Comparison of ENCODE assay signal across 8 cellular contexts in the genomic region with DNA sequence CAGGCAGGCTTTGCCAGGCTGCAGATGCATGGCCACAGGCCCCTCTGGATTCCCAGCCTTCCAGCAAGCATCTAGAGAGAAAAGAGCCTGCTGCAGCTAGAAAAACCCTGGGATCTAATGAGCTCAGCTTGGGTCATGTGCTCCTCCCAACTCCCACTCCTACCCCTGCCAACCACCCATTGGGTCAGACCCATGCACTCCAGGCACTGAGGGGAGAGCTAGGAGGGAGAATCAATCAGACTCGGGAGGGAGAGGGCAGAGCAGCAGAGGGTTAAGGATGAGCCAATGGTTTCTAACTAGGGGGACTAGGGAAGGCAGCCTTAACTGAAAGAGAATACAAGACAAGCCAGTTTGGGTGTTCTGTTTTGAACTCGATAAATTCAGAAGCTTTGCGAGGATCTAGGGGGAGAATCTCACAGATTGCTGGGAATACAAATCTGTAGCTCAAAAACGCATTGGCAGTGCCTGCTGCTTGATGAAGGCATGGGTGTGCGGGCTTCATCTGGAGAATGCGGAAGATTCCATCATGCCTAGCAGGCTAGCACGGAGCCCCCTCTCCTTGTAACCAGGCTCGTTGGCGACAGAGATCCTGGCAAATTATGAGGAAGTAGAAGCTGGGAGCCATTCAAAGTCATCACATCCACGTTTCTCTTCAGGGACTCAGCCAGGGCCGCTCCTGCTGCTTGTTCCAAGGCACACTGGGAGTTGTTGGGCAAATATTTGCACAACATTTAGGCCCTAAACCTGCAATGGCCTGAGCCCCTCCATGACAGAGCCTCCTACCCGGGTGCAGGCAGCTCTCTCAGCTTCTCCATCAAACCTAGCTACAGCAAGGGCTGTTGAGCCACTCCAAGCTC. TPM values are rescaled to one million over a fixed set of nuclear protein-coding genes. Genes with fewer than 3 reads are reported as not detected.
DNase-seq lines count a peak whose midpoint lies in the region; ATAC-seq, FAIRE-seq and TF ChIP-seq lines count a peak whose summit lies in the region.

No MANE protein-coding gene starts in this region.

- H3K36me3 ChIP-seq in keratinocyte (ENCODE audit: control insufficient read depth in 2 of 2, extremely low read depth in 1 of 2, insufficient read depth in 2 of 2, low read length in 2 of 2), result no peaks in the 10 kb centered on the region
- H3K36me3 ChIP-seq in stomach, result no peaks in the 10 kb centered on the region

- H3K27me3 ChIP-seq in keratinocyte (ENCODE audit: control insufficient read depth, extremely low read depth, insufficient read depth, low read length), result no peaks in the 10 kb centered on the region
- no peaks in the 10 kb centered on the region for H3K27me3 ChIP-seq in stomach
- H3K27me3 ChIP-seq in H9 (ENCODE audit: insufficient read depth, low read length), result no peaks in the 10 kb centered on the region

- no peak for TF ChIP-seq POLR2A in stomach (IDR thresholded peaks at IDR 0.05)

- DNase-seq in T-helper 1 cell (no peak), activated B cell treated with CpG ODN at 0.5 μM for 24 hours (no peak), keratinocyte (ENCODE audit: low read depth, low spot score) (no peak), stomach (no peak), H9 (no peak), hepatic stellate cell (ENCODE audit: low spot score) (no peak)

- H2AK5ac ChIP-seq in H9 (ENCODE audit: insufficient read length, low read length), result no peak overlapping the region

- H3K9me3 Mint-ChIP-seq in T-helper 1 cell treated with Interleukin-12 subunit alpha and Interleukin-12 subunit beta and Interleukin-4 antibody, amounts not matched to agents 30 μg/mL and 1 μg/mL, for 36 hours, result no peaks in the 10 kb centered on the region
- no peaks in the 10 kb centered on the region for H3K9me3 Mint-ChIP-seq in activated B cell treated with CpG ODN at 0.5 μM for 24 hours
- no peaks in the 10 kb centered on the region for H3K9me3 Mint-ChIP-seq in H9

- no peak for TF ChIP-seq CTCF in activated B cell treated with CpG ODN at 0.5 μM for 24 hours (IDR thresholded peaks at IDR 0.05)
- no peak for TF ChIP-seq CTCF in keratinocyte (optimal IDR thresholded peaks at IDR 0.05 in 1 of 3, IDR thresholded peaks at IDR 0.05 in 1 of 3, conservative IDR thresholded peaks at IDR 0.05 in 1 of 3; ENCODE audit: extremely low read depth in 1 of 3, insufficient read depth in 2 of 3, low read length in 3 of 3)
- TF ChIP-seq CTCF in stomach (IDR thresholded peaks at IDR 0.05), result no peak
- TF ChIP-seq CTCF in H9 (conservative IDR thresholded peaks at IDR 0.05), result no peak

- no peaks in the 10 kb centered on the region for H4K20me1 ChIP-seq in keratinocyte (ENCODE audit: control insufficient read depth, extremely low read depth, insufficient read depth, low read length)
- no peaks in the 10 kb centered on the region for H4K20me1 ChIP-seq in H9 (ENCODE audit: control insufficient read depth, insufficient read depth, insufficient read length)

- H3K4ac ChIP-seq in H9 (ENCODE audit: low read depth, low read length), result no peak overlapping the region

- CTCF ChIA-PET in activated B cell treated with CpG ODN at 0.5 μM for 24 hours (lab: Charles Lee), result interaction anchor here (0.8 to 5.2 kb wide), 4 partner anchors 22 to 207 kb away, joined by 4 to 32 read pairs (median 21); a partner anchor contains a TSS

- dilution Hi-C loops in keratinocyte (cut with MboI; ENCODE audit: extremely low pct_ligation_motif_present, low sequenced_read_pairs), result no loop called here

- no peak overlapping the region for H3K23ac ChIP-seq in H9 (ENCODE audit: insufficient read length, low read depth, low read length)

- peaks cover 18% of the 10 kb centered on the region for H3K36me3 Mint-ChIP-seq in T-helper 1 cell treated with Interleukin-12 subunit alpha and Interleukin-12 subunit beta and Interleukin-4 antibody, amounts not matched to agents 30 μg/mL and 1 μg/mL, for 36 hours (ENCODE audit: low read depth)
- H3K36me3 Mint-ChIP-seq in activated B cell treated with CpG ODN at 0.5 μM for 24 hours (ENCODE audit: low read depth) (peaks cover 22% of the 10 kb centered on the region), H9 (ENCODE audit: insufficient read depth in 1 of 3, low read depth in 3 of 3) (no peaks in the 10 kb centered on the region; a peak in 1 of 7 replicates)

- no peaks in the 10 kb centered on the region for H3K79me1 ChIP-seq in H9 (ENCODE audit: insufficient read depth, low read depth, low read length, poor library complexity, severe bottlenecking)

- H3K4me2 ChIP-seq in keratinocyte (ENCODE audit: control insufficient read depth, extremely low read depth, insufficient read depth, low read depth, low read length), result peak overlapping the region; percentile 75
- H3K4me2 ChIP-seq in H9 (ENCODE audit: insufficient read depth, insufficient read length, low read length), result no peak overlapping the region

- no peak overlapping the region for H4K5ac ChIP-seq in H9 (ENCODE audit: insufficient read length, low read depth, low read length)

- peak overlapping the region; percentile 78 for H3K27ac ChIP-seq in keratinocyte (ENCODE audit: control insufficient read depth, insufficient read depth, low read length)
- H3K27ac ChIP-seq in stomach, result peak overlapping the region in 4 of 5 donors; percentile 76 to 86 (median 81)
- no peak overlapping the region for H3K27ac ChIP-seq in H9 (ENCODE audit: insufficient read length, low read depth, low read length)

- no peak overlapping the region for H3K18ac ChIP-seq in H9 (ENCODE audit: insufficient read length, low read depth, low read length)

- ATAC-seq in activated B cell treated with CpG ODN at 0.5 μM for 24 hours (ENCODE audit: low read depth) (no peak), HG02798 (IDR thresholded peaks at IDR 0.05; ENCODE audit: poor library complexity, unreplicated experiment) (no peak)

- no peak overlapping the region for H2BK12ac ChIP-seq in H9 (ENCODE audit: insufficient read length, low read depth, low read length)

- intact Hi-C loops in activated B cell treated with CpG ODN at 0.5 μM for 24 hours (cut with micrococcal nuclease) (no loop called here), stomach (cut with DNase I; ENCODE audit: low total_unique reads) (no loop called here)

- no peak overlapping the region for H3K56ac ChIP-seq in H9 (ENCODE audit: insufficient read length, low read depth, low read length)

- H3K9me3 ChIP-seq in keratinocyte (ENCODE audit: control insufficient read depth, low read depth, low read length) (no peaks in the 10 kb centered on the region), stomach (no peaks in the 10 kb centered on the region), H9 (ENCODE audit: control insufficient read depth, low read depth, low read length) (no peaks in the 10 kb centered on the region)

- no peak overlapping the region for H2BK20ac ChIP-seq in H9 (ENCODE audit: low read depth, low read length, poor library complexity, severe bottlenecking)

- peak overlapping the region; percentile 100 for H3K27ac Mint-ChIP-seq in T-helper 1 cell treated with Interleukin-12 subunit alpha and Interleukin-12 subunit beta and Interleukin-4 antibody, amounts not matched to agents 30 μg/mL and 1 μg/mL, for 36 hours
- H3K27ac Mint-ChIP-seq in activated B cell treated with CpG ODN at 0.5 μM for 24 hours (peak overlapping the region; percentile 100), H9 (no peak overlapping the region)

- H3K4me1 Mint-ChIP-seq in T-helper 1 cell treated with Interleukin-12 subunit alpha and Interleukin-12 subunit beta and Interleukin-4 antibody, amounts not matched to agents 30 μg/mL and 1 μg/mL, for 36 hours (ENCODE audit: low read depth), result peaks cover 65% of the 10 kb centered on the region
- H3K4me1 Mint-ChIP-seq in activated B cell treated with CpG ODN at 0.5 μM for 24 hours (peaks cover 85% of the 10 kb centered on the region), H9 (peaks cover 30 to 34% of the 10 kb centered on the region in 2 experiments)

- no peak overlapping the region for H2BK5ac ChIP-seq in H9 (ENCODE audit: insufficient read length, low read length)

- peak overlapping the region; percentile 76 for H3K9ac ChIP-seq in keratinocyte (ENCODE audit: control insufficient read depth, extremely low read depth, insufficient read depth, low read length)
- no peak overlapping the region for H3K9ac ChIP-seq in H9 (ENCODE audit: extremely low read depth, insufficient read length, low read length)

- peaks cover 40% of the 10 kb centered on the region for H3K4me1 ChIP-seq in keratinocyte (ENCODE audit: control insufficient read depth, extremely low read depth, insufficient read depth, low read length)
- H3K4me1 ChIP-seq in stomach, result peaks cover 28 to 41% (median 30%) of the 10 kb centered on the region in 4 donors
- H3K4me1 ChIP-seq in H9 (ENCODE audit: insufficient read depth, low read length), result peaks cover 6% of the 10 kb centered on the region; the same call in 1 of the 2 replicates

- H4K8ac ChIP-seq in H9 (replicated peaks; ENCODE audit: insufficient read length, low read depth, low read length), result no peak overlapping the region

- H2BK120ac ChIP-seq in H9 (ENCODE audit: low read depth, low read length, poor library complexity, severe bottlenecking), result no peak overlapping the region

- TF ChIP-seq EP300 in stomach (IDR thresholded peaks at IDR 0.05), result no peak

- peak; percentile 44 for FAIRE-seq in keratinocyte (lab: Jason Lieb, UNC)

- no peaks in the 10 kb centered on the region for H3K9me1 ChIP-seq in keratinocyte (ENCODE audit: control insufficient read depth, extremely low read depth, insufficient read depth, low read length)

- H3K27me3 Mint-ChIP-seq in T-helper 1 cell treated with Interleukin-12 subunit alpha and Interleukin-12 subunit beta and Interleukin-4 antibody, amounts not matched to agents 30 μg/mL and 1 μg/mL, for 36 hours (ENCODE audit: low read depth), result no peaks in the 10 kb centered on the region
- H3K27me3 Mint-ChIP-seq in activated B cell treated with CpG ODN at 0.5 μM for 24 hours (no peaks in the 10 kb centered on the region), H9 (ENCODE audit: low read depth) (no peaks in the 10 kb centered on the region)

- H3K4me3 ChIP-seq in keratinocyte (ENCODE audit: control insufficient read depth in 2 of 3, extremely low read depth in 1 of 3, insufficient read depth in 2 of 3, low read depth in 1 of 3, low read length in 3 of 3) (peak overlapping the region in 1 of 3 experiments; percentile 14), stomach (no peak overlapping the region)

- POLR2A ChIA-PET in activated B cell treated with CpG ODN at 0.5 μM for 24 hours (lab: Charles Lee), result interaction anchor here (0.7 to 6.5 kb wide), 17 partner anchors 10 to 207 kb away, joined by 4 to 397 read pairs (median 33); a partner anchor contains a TSS

- peak overlapping the region; percentile 23 for H3K4me3 Mint-ChIP-seq in T-helper 1 cell treated with Interleukin-12 subunit alpha and Interleukin-12 subunit beta and Interleukin-4 antibody, amounts not matched to agents 30 μg/mL and 1 μg/mL, for 36 hours
- H3K4me3 Mint-ChIP-seq in activated B cell treated with CpG ODN at 0.5 μM for 24 hours (no peak overlapping the region), H9 (no peak overlapping the region)

- no peaks in the 10 kb centered on the region for H3K23me2 ChIP-seq in H9 (ENCODE audit: insufficient read length, low read depth, low read length, poor library complexity, severe bottlenecking)

- H3T11ph ChIP-seq in H9 (ENCODE audit: low read length), result no peak overlapping the region

- no peak overlapping the region for H4K91ac ChIP-seq in H9 (ENCODE audit: insufficient read length, low read depth, low read length)

- no peak overlapping the region for H3K14ac ChIP-seq in H9 (ENCODE audit: insufficient read depth, low read length)

- peak overlapping the region; percentile 46 for H2AFZ ChIP-seq in keratinocyte (ENCODE audit: control insufficient read depth, low read length)
- H2AFZ ChIP-seq in H9 (ENCODE audit: low read length), result no peak overlapping the region

- H2BK15ac ChIP-seq in H9 (ENCODE audit: low read depth, low read length), result no peak overlapping the region

- H3K79me2 ChIP-seq in keratinocyte (ENCODE audit: control insufficient read depth, insufficient read depth, low read length), result no peaks in the 10 kb centered on the region
- H3K79me2 ChIP-seq in H9 (ENCODE audit: insufficient read depth, low read length), result no peaks in the 10 kb centered on the region

- 62 to 82% (median 69%) methylated on average over 12 of the region's 12 CpGs for WGBS in stomach, 5 donors
- no CpG with 5 or more reads among the region's 12 CpGs for WGBS in H9 (ENCODE audit: extremely low coverage, insufficient read length, low lambda C conversion rate)

RNA-seq across cellular contexts. Expression of a gene that starts 56.4 kb away (rescaled TPM):
- total RNA-seq in activated B cell treated with CpG ODN at 0.5 μM for 24 hours (19.9 and 20.8 TPM in 2 replicates), stomach (10 to 100 TPM in 2 of 5 donors, 1 to 10 TPM in 2, not detected in 1; 1.3 to 11.6 (median 7.7) TPM), H9 (2021) (13.5 and 13.7 TPM in 2 replicates)
- polyA plus RNA-seq in keratinocyte (4.4 to 9.4 TPM (median 5.1 TPM) in 3 replicates), stomach (1 to 10 TPM; 4.5 to 9.8 (median 4.9) TPM)
- 5.3 TPM for polyA plus RNA-seq in keratinocyte (2011; ENCODE audit: low read depth)
- polyA plus RNA-seq in keratinocyte (2011; cell fraction: cytosol; rRNA removed), result 2.3 and 4.8 TPM in 2 replicates
- polyA plus RNA-seq in keratinocyte (2011; cell fraction: nucleus; rRNA removed), result 6.9 and 11.0 TPM in 2 replicates
- polyA plus RNA-seq in keratinocyte (2012; ENCODE audit: low replicate concordance), result 4.9 and 8.1 TPM in 2 replicates
- polyA minus RNA-seq in keratinocyte, result 1.6 to 1.9 TPM in 2 of 3 replicates, not detected in the other
- 2.5 TPM for polyA minus RNA-seq in keratinocyte (2011; cell fraction: cytosol; rRNA and poly(A)+ RNA removed)
- 2.0 and 4.5 TPM in 2 replicates for polyA minus RNA-seq in keratinocyte (2011; cell fraction: nucleus; rRNA and poly(A)+ RNA removed)

Comparison
In these comparisons a context has a peak if more than half of its experiments do, and no peak if none do; other contexts are left out.
1. H3K27ac Mint-ChIP-seq: peak in T-helper 1 cell treated with Interleukin-12 subunit alpha and Interleukin-12 subunit beta and Interleukin-4 antibody, amounts not matched to agents 30 μg/mL and 1 μg/mL, for 36 hours (single experiment) and activated B cell treated with CpG ODN at 0.5 μM for 24 hours (single experiment); none in H9 (0 of 3).